ENCODE assay signal across 6 cellular contexts in genomic region chr17:4708436-4708835, GRCh38. TPM values are rescaled to one million over a fixed set of nuclear protein-coding genes. Genes with fewer than 3 reads are reported as not detected.
DNase-seq lines count a peak whose midpoint lies in the region; ATAC-seq, FAIRE-seq and TF ChIP-seq lines count a peak whose summit lies in the region.

No MANE protein-coding gene starts in this region.

- no peaks in the 10 kb centered on the region for H3K27me3 Mint-ChIP-seq in activated naive CD8-positive, alpha-beta T cell treated with anti-CD3 and anti-CD28 coated beads for 36 hours

- no peaks in the 10 kb centered on the region for H3F3A ChIP-seq in GM23248 (ENCODE audit: insufficient read depth)

- H3K36me3 ChIP-seq in GM23248 (ENCODE audit: low read depth) (no peaks in the 10 kb centered on the region), pancreas (no peaks in the 10 kb centered on the region)

- peak overlapping the region; percentile 65 for H3K27ac Mint-ChIP-seq in activated naive CD8-positive, alpha-beta T cell treated with anti-CD3 and anti-CD28 coated beads for 36 hours

- H3K79me2 ChIP-seq in GM23248 (ENCODE audit: insufficient read depth), result peaks cover 10% of the 10 kb centered on the region

- peak overlapping the region; percentile 52 for H3K4me3 Mint-ChIP-seq in activated naive CD8-positive, alpha-beta T cell treated with anti-CD3 and anti-CD28 coated beads for 36 hours

- ATAC-seq in pancreas (no peak), HG02981 (IDR thresholded peaks at IDR 0.05; ENCODE audit: unreplicated experiment) (no peak)

- H3K36me3 Mint-ChIP-seq in activated naive CD8-positive, alpha-beta T cell treated with anti-CD3 and anti-CD28 coated beads for 36 hours, result peaks cover 43% of the 10 kb centered on the region

- WGBS in GM23248 (ENCODE audit: low coverage in 1 of 2, low lambda C conversion rate in 2 of 2, missing lambda C conversion rate in 2 of 2), 2 experiments, result 71 to 72% methylated on average over 8 of the region's 8 CpGs
- WGBS in pancreas, 2 donors, result 70 to 78% methylated on average over 8 of the region's 8 CpGs

- H3K4me3 ChIP-seq in GM23248, result no peak overlapping the region
- no peak overlapping the region for H3K4me3 ChIP-seq in pancreas

- H3K9me3 Mint-ChIP-seq in activated naive CD8-positive, alpha-beta T cell treated with anti-CD3 and anti-CD28 coated beads for 36 hours, result no peaks in the 10 kb centered on the region

- no peaks in the 10 kb centered on the region for H3K9me2 ChIP-seq in GM23248 (ENCODE audit: insufficient read depth)

- no peaks in the 10 kb centered on the region for H3K27me3 ChIP-seq in GM23248 (replicated peaks; ENCODE audit: insufficient read depth)
- H3K27me3 ChIP-seq in pancreas, result no peaks in the 10 kb centered on the region

- H3K27ac ChIP-seq in GM23248 (no peak overlapping the region), pancreas (no peak overlapping the region)

- DNase-seq in A172 (ENCODE audit: low spot score) (peak; percentile 28), NCI-H1105 (lab: John Stamatoyannopoulos, UW) (peak; percentile 42), GM23248 (no peak), pancreas (no peak)
- peak; percentile 74 for DNase-seq in activated naive CD8-positive, alpha-beta T cell treated with anti-CD3 and anti-CD28 coated beads for 36 hours

- no peaks in the 10 kb centered on the region for H3K4me1 ChIP-seq in GM23248 (ENCODE audit: insufficient read depth)
- H3K4me1 ChIP-seq in pancreas, result peaks cover 0 to 6% (median 0%) of the 10 kb centered on the region in 3 donors

- peaks cover 43% of the 10 kb centered on the region for H3K4me1 Mint-ChIP-seq in activated naive CD8-positive, alpha-beta T cell treated with anti-CD3 and anti-CD28 coated beads for 36 hours

- intact Hi-C loops in pancreas (cut with DNase I), result no loop called here

- H3K9me3 ChIP-seq in GM23248 (ENCODE audit: low read depth) (no peaks in the 10 kb centered on the region), pancreas (no peaks in the 10 kb centered on the region)

- in situ Hi-C loops in GM23248 (cut with MboI), result no loop called here

- H2AFZ ChIP-seq in GM23248, result no peak overlapping the region

- FAIRE-seq in pancreas (lab: Jason Lieb, UNC), result no peak

- no peak overlapping the region for H3K9ac ChIP-seq in GM23248

- no peak overlapping the region for H3K4me2 ChIP-seq in GM23248 (ENCODE audit: unreplicated experiment)

- no peaks in the 10 kb centered on the region for H4K20me1 ChIP-seq in GM23248 (ENCODE audit: insufficient read depth)

- TF ChIP-seq CTCF in pancreas (IDR thresholded peaks at IDR 0.05), result no peak

RNA-seq across cellular contexts. Expression of gene ARRB2, which starts 2.0 kb away (rescaled TPM):
- 6.7 and 12.3 TPM in 2 replicates for total RNA-seq in A172 (2014; rRNA removed; shearing (Covaris generic))
- total RNA-seq in activated naive CD8-positive, alpha-beta T cell treated with anti-CD3 and anti-CD28 coated beads for 36 hours, result 100 to 1,000 TPM; 161 to 170 TPM
- total RNA-seq in GM23248 (2014; rRNA removed; shearing (Covaris generic)), result 4.1 and 4.8 TPM in 2 replicates
- 3.7 and 3.9 TPM in 2 replicates for polyA plus RNA-seq in GM23248 (2016; fragmentation: Nextera tagmentation; extraction: Ambion mirVana)
- 10 to 100 TPM; 11.2 to 49.6 (median 15.1) TPM for total RNA-seq in pancreas
- polyA plus RNA-seq in pancreas, result 10 to 100 TPM; 21.3 to 22.2 TPM

RNA-seq across cellular contexts. Expression of gene PELP1, which starts 4.5 kb away (rescaled TPM):
- total RNA-seq in A172 (2014; rRNA removed; shearing (Covaris generic)), result 23.5 and 29.5 TPM in 2 replicates
- 100 to 1,000 TPM; 110 to 122 TPM for total RNA-seq in activated naive CD8-positive, alpha-beta T cell treated with anti-CD3 and anti-CD28 coated beads for 36 hours
- total RNA-seq in GM23248 (2014; rRNA removed; shearing (Covaris generic)), result 18.8 and 25.6 TPM in 2 replicates
- polyA plus RNA-seq in GM23248 (2016; fragmentation: Nextera tagmentation; extraction: Ambion mirVana) (10.4 and 13.6 TPM in 2 replicates), pancreas (10 to 100 TPM; 34.6 to 38.0 TPM)
- 10 to 100 TPM; 15.9 to 31.2 (median 21.5) TPM for total RNA-seq in pancreas

RNA-seq across cellular contexts. Expression of gene MED11, which starts 22.8 kb away (rescaled TPM):
- 29.9 and 33.3 TPM in 2 replicates for total RNA-seq in A172 (2014; rRNA removed; shearing (Covaris generic))
- total RNA-seq in activated naive CD8-positive, alpha-beta T cell treated with anti-CD3 and anti-CD28 coated beads for 36 hours, result 10 to 100 TPM; 18.3 to 21.0 TPM
- total RNA-seq in GM23248 (2014; rRNA removed; shearing (Covaris generic)), result 14.4 and 16.9 TPM in 2 replicates
- polyA plus RNA-seq in GM23248 (2016; fragmentation: Nextera tagmentation; extraction: Ambion mirVana) (26.9 and 27.4 TPM in 2 replicates), pancreas (10 to 100 TPM; 26.0 to 31.1 TPM)
- total RNA-seq in pancreas, result 10 to 100 TPM in 4 of 6 donors, 1 to 10 TPM in 2; 8.6 to 11.6 (median 10.7) TPM

RNA-seq across cellular contexts. Expression of gene ZMYND15, which starts 31.2 kb away (rescaled TPM):
- 0.07 and 0.21 TPM in 2 replicates for total RNA-seq in A172 (2014; rRNA removed; shearing (Covaris generic))
- total RNA-seq in activated naive CD8-positive, alpha-beta T cell treated with anti-CD3 and anti-CD28 coated beads for 36 hours, result not detected
- total RNA-seq in GM23248 (2014; rRNA removed; shearing (Covaris generic)), result 0.32 and 0.89 TPM in 2 replicates
- 0.16 TPM in 1 of 2 replicates, not detected in the other for polyA plus RNA-seq in GM23248 (2016; fragmentation: Nextera tagmentation; extraction: Ambion mirVana)
- total RNA-seq in pancreas, result 1 to 10 TPM in 2 of 6 donors, under 1 TPM in 4; 0.39 to 3.2 (median 0.69) TPM
- polyA plus RNA-seq in pancreas, result 1 to 10 TPM; 1.6 to 3.0 TPM

RNA-seq across cellular contexts. Expression of gene CXCL16, which starts 31.3 kb away (rescaled TPM):
- total RNA-seq in A172 (2014; rRNA removed; shearing (Covaris generic)), result 5.1 and 8.1 TPM in 2 replicates
- 1 to 10 TPM; 2.0 to 3.3 TPM for total RNA-seq in activated naive CD8-positive, alpha-beta T cell treated with anti-CD3 and anti-CD28 coated beads for 36 hours
- 1.6 and 2.5 TPM in 2 replicates for total RNA-seq in GM23248 (2014; rRNA removed; shearing (Covaris generic))
- polyA plus RNA-seq in GM23248 (2016; fragmentation: Nextera tagmentation; extraction: Ambion mirVana), result 4.1 TPM in 2 replicates
- 10 to 100 TPM in 3 of 6 donors, 1 to 10 TPM in 3; 7.6 to 55.6 (median 10.0) TPM for total RNA-seq in pancreas
- polyA plus RNA-seq in pancreas, result 10 to 100 TPM in 1 of 2 donors, 1 to 10 TPM in 1; 7.9 to 12.9 TPM

Comparison
In these comparisons a context has a peak if more than half of its experiments do, and no peak if none do; other contexts are left out.
1. DNase-seq: peak in A172 (single experiment), NCI-H1105 (single experiment) and activated naive CD8-positive, alpha-beta T cell treated with anti-CD3 and anti-CD28 coated beads for 36 hours (single experiment); none in GM23248 (single experiment) and pancreas (0 of 6).